Comparison of ENCODE assay signal across 19 cellular contexts in the genomic region with DNA sequence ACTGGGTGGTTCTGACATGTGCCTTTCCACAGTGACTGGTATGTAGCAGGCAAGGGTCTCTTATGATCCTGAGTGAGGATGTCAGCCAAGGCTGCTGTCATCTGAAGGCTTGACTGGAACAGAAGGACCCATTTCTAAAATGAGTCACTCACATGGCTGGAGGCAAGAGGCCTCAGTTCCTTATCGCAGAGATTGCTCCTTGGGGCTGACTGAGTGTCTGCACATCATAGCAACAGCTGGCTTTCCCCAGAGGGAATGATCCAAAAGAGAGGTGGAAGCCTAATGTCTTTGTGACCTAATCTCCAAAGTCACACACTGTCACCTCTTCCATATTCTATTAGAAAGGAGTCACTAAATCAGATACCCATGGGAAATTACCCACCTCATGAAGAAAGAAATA.
"Had no signal": no experiment of that assay in that cellular context is flagged by ENCODE, and none has a peak within 500 bp of the region (broad histone marks: within the 10 kb centered on the region; RNA-seq: fewer than 3 reads in every experiment).

No MANE protein-coding gene starts in this region.

- H3K9ac ChIP-seq: parathyroid adenoma had no signal

- H3K27ac ChIP-seq: lower lobe of right lung, parathyroid adenoma, SK-N-MC, thyroid gland had no signal

- H3K9me3 ChIP-seq: lower lobe of right lung, thyroid gland had no signal

- H3K27me3 ChIP-seq: thyroid gland had no signal

- DNase-seq: activated CD4-positive, alpha-beta T cell treated with anti-CD3 and anti-CD28 coated beads for 48 hours; activated effector memory CD4-positive, alpha-beta T cell treated with anti-CD3 and anti-CD28 coated beads, Interleukin-2, amount 50 U/mL, for 16 hours; activated naive CD8-positive, alpha-beta T cell treated with anti-CD3 and anti-CD28 coated beads, Interleukin-2, amount 10 ng/mL, durations not matched to agents 7 days and 5 days; activated T-cell treated with anti-CD3 and anti-CD28 coated beads, Interleukin-2, amount 50 U/mL, for 24 hours; anterior cingulate cortex; effector CD4-positive, alpha-beta T cell; left cardiac atrium; lower lobe of right lung; naive B cell; retina; stimulated activated CD4-positive, alpha-beta T cell treated with anti-CD3 and anti-CD28 coated beads, Interleukin-15, amount 100 ng/mL, for 24 hours; stimulated activated CD4-positive, alpha-beta T cell treated with anti-CD3 and anti-CD28 coated beads, Interleukin-4, amount 100 ng/mL, for 24 hours; T-cell; T1000; thyroid gland had no signal

- H3K36me3 ChIP-seq: lower lobe of right lung, thyroid gland had no signal

- FAIRE-seq: colon, endothelial cell of umbilical vein had no signal

- ATAC-seq: left cardiac atrium, T-cell had no signal

- H3K4me3 ChIP-seq: lower lobe of right lung, SK-N-MC, thyroid gland had no signal

- H2AFZ ChIP-seq: parathyroid adenoma had no signal
